ENCODE assay signal across 8 cellular contexts in genomic region chr14:20662968-20663731, GRCh38. TPM values are rescaled to one million over a fixed set of nuclear protein-coding genes. Genes with fewer than 3 reads are reported as not detected.
DNase-seq lines count a peak whose midpoint lies in the region; ATAC-seq and TF ChIP-seq lines count a peak whose summit lies in the region.

No MANE protein-coding gene starts in this region.

- TF ChIP-seq POLR2A in ovary (IDR thresholded peaks at IDR 0.05), result no peak
- TF ChIP-seq POLR2A in transverse colon (IDR thresholded peaks at IDR 0.05), result no peak

- in situ Hi-C loops in transverse colon (cut with MboI; ENCODE audit: low pct_ligation_motif_present in 1 of 4, low pct_unique_long_range_greater_than_20kb in 1 of 4, low sequenced_read_pairs in 3 of 4), result no loop called here

- H3K4me3 ChIP-seq in ovary (peak overlapping the region; percentile 22), transverse colon (peak overlapping the region in 2 of 4 donors; percentile 6 to 34)

- DNase-seq in Right ventricle myocardium inferior (ENCODE audit: missing footprints) (peak; percentile 77), cardiac septum (ENCODE audit: low spot score) (no peak), germinal center (ENCODE audit: low spot score) (peak; percentile 54), ovary (peak; percentile 65 to 82 (median 74)), transverse colon (peak; percentile 83)
- DNase-seq in activated T-helper 1 cell treated with anti-CD3 and anti-CD28 coated beads, Interleukin-2, amount 50 U/mL, for 16 hours (ENCODE audit: low read depth in 1 of 2, low spot score in 1 of 2), result peak; percentile 51 to 59

- TF ChIP-seq EP300 in ovary (IDR thresholded peaks at IDR 0.05) (no peak), transverse colon (IDR thresholded peaks at IDR 0.05; ENCODE audit: low read depth) (no peak)

- H3K36me3 ChIP-seq in ovary, result no peaks in the 10 kb centered on the region
- no peaks in the 10 kb centered on the region for H3K36me3 ChIP-seq in transverse colon

- ATAC-seq in Right ventricle myocardium inferior (no peak), HG03196 (IDR thresholded peaks at IDR 0.05; ENCODE audit: unreplicated experiment) (peak; percentile 53)

- no peaks in the 10 kb centered on the region for H3K9me3 ChIP-seq in ovary
- H3K9me3 ChIP-seq in transverse colon, result no peaks in the 10 kb centered on the region

- 3 to 5% (median 4%) methylated on average over 31 of the region's 31 CpGs for WGBS in ovary, 3 donors
- 0 to 26% methylated on average over 1 to 31 of the region's 31 CpGs for WGBS in transverse colon (ENCODE audit: low coverage in 1 of 2), 2 donors

- TF ChIP-seq CTCF in ovary (IDR thresholded peaks at IDR 0.05) (peak in 1 of 3 donors; percentile 34), transverse colon (IDR thresholded peaks at IDR 0.05) (peak; percentile 54 to 83 (median 66))

- intact Hi-C loops in Right ventricle myocardium inferior (cut with DNase I) (no loop called here), cardiac septum (cut with DNase I) (no loop called here), ovary (cut with DNase I) (no loop called here), transverse colon (cut with DNase I; ENCODE audit: low total_unique reads) (no loop called here)

- H3K27me3 ChIP-seq in ovary (no peaks in the 10 kb centered on the region), transverse colon (peaks cover 29% of the 10 kb centered on the region)

- peaks cover 2% of the 10 kb centered on the region for H3K4me1 ChIP-seq in ovary (ENCODE audit: insufficient read depth)
- peaks cover 0 to 15% (median 7%) of the 10 kb centered on the region in 4 donors for H3K4me1 ChIP-seq in transverse colon

- H3K27ac ChIP-seq in ovary (no peak overlapping the region), transverse colon (no peak overlapping the region)

TF ChIP-seq in PFSK-1, 5 proteins besides CTCF, POLR2A, EP300 and RAD21:
- TF ChIP-seq REST (IDR thresholded peaks at IDR 0.05; ENCODE audit: insufficient read depth in 1 of 2, low read depth in 2 of 2, low read length in 2 of 2), result no peak
- TF ChIP-seq FOXP2 (optimal IDR thresholded peaks at IDR 0.05; ENCODE audit: borderline replicate concordance, extremely low read depth, extremely low read length, insufficient read depth), result peak; percentile 31

RNA-seq across cellular contexts. Expression of gene RNASE4, which starts 21.2 kb away (rescaled TPM):
- total RNA-seq in Right ventricle myocardium inferior (11.9 TPM), cardiac septum (5.6 TPM), ovary (100 to 1,000 TPM in 3 of 7 donors, 10 to 100 TPM in 4; 42.0 to 179 (median 97.6) TPM), transverse colon (10 to 100 TPM; 24.7 to 78.9 (median 76.5) TPM)
- polyA plus RNA-seq in PFSK-1 (2012; ENCODE audit: insufficient read length, low read depth), result 0.33 TPM
- polyA plus RNA-seq in ovary, result 100 to 1,000 TPM; 156 to 183 TPM

RNA-seq across cellular contexts. Expression of gene OR6S1, which starts 21.7 kb away (rescaled TPM):
- total RNA-seq in Right ventricle myocardium inferior, result not detected
- not detected for total RNA-seq in cardiac septum
- polyA plus RNA-seq in PFSK-1 (2012; ENCODE audit: insufficient read length, low read depth), result not detected
- total RNA-seq in ovary, result not detected
- polyA plus RNA-seq in ovary, result not detected
- total RNA-seq in transverse colon, result not detected

RNA-seq across cellular contexts. Expression of gene ANG, which starts 25.4 kb away (rescaled TPM):
- total RNA-seq in Right ventricle myocardium inferior, result 4.5 TPM
- total RNA-seq in cardiac septum, result 2.7 TPM
- polyA plus RNA-seq in PFSK-1 (2012; ENCODE audit: insufficient read length, low read depth), result 0.38 TPM
- total RNA-seq in ovary, result 10 to 100 TPM; 13.2 to 72.8 (median 39.1) TPM
- polyA plus RNA-seq in ovary, result 10 to 100 TPM; 65.2 to 80.5 TPM
- 10 to 100 TPM; 10.5 to 37.1 (median 25.7) TPM for total RNA-seq in transverse colon
